1 cellular context compared by ENCODE assay signal in genomic region chr12:110654238-110654637, GRCh38.
TF ChIP-seq lines count a peak whose summit lies in the region.

No MANE protein-coding gene starts in this region.

TF ChIP-seq in GM12878, 131 proteins besides CTCF, POLR2A, EP300 and RAD21:
- TF ChIP-seq POU2F2 (IDR thresholded peaks at IDR 0.05; ENCODE audit: borderline replicate concordance, low read depth, low read length) (0 out of 3 replicates have a peak, but pooled peaks have one; percentile 14), SRF (IDR thresholded peaks at IDR 0.05; ENCODE audit: low read depth in 2 of 2, low read length in 2 of 2) (peak in 1 of 2 experiments; percentile 65; a peak in 2 of 4 replicates)
